Comparison of ENCODE assay signal across 9 cellular contexts in genomic region chr1:206012086-206012859, GRCh38. TPM values are rescaled to one million over a fixed set of nuclear protein-coding genes. Genes with fewer than 3 reads are reported as not detected.
DNase-seq lines count a peak whose midpoint lies in the region; ATAC-seq and TF ChIP-seq lines count a peak whose summit lies in the region.
"Had no signal": no experiment of that assay in that cellular context is flagged by ENCODE, and none has a peak within 500 bp of the region (broad histone marks: within the 10 kb centered on the region; RNA-seq: fewer than 3 reads in every experiment).

No MANE protein-coding gene starts in this region.

- peak overlapping the region in 2 of 3 donors; percentile 26 to 55 for H3K4me3 Mint-ChIP-seq in T-cell
- H3K4me3 Mint-ChIP-seq in stimulated activated memory B cell treated with anti-CD40 and anti-IgM and Interleukin-4, amounts not matched to agents 10 μg/mL and 1 μg/mL and 100 μg/mL, for 72 hours: peak overlapping the region; percentile 41
- H3K4me3 Mint-ChIP-seq: neural crest cell had no signal

- DNase-seq in CMK (ENCODE audit: low read depth) (peak; percentile 75), T-cell (peak in 31 of 34 experiments; percentile 4 to 71 (median 31)), left ventricle myocardium inferior (peak; percentile 68), NCI-H1105 (lab: John Stamatoyannopoulos, UW) (no peak)
- DNase-seq in effector CD4-positive, alpha-beta T cell: no peak

- peaks cover 16 to 27% (median 21%) of the 10 kb centered on the region in 3 donors for H3K4me1 Mint-ChIP-seq in T-cell
- peaks cover 47% of the 10 kb centered on the region for H3K4me1 Mint-ChIP-seq in stimulated activated memory B cell treated with anti-CD40 and anti-IgM and Interleukin-4, amounts not matched to agents 10 μg/mL and 1 μg/mL and 100 μg/mL, for 72 hours
- H3K4me1 Mint-ChIP-seq: neural crest cell had no signal

- no peaks in the 10 kb centered on the region for H3K4me1 ChIP-seq in left ventricle myocardium inferior

- no peaks in the 10 kb centered on the region for H3K9me3 ChIP-seq in left ventricle myocardium inferior (replicated peaks)

- CTCF ChIA-PET in T-cell (lab: Charles Lee): no interaction called here

- ATAC-seq in GM19395 (IDR thresholded peaks at IDR 0.05; ENCODE audit: unreplicated experiment) (peak; percentile 97), HG03342 (IDR thresholded peaks at IDR 0.05; ENCODE audit: unreplicated experiment) (peak; percentile 95), T-cell (replicated peaks in 1 of 4) (peak; percentile 79 to 98 (median 90))
- ATAC-seq in stimulated activated memory B cell treated with anti-CD40 and anti-IgM and Interleukin-4, amounts not matched to agents 10 μg/mL and 1 μg/mL and 100 μg/mL, for 72 hours: peak; percentile 99

- H3K27me3 ChIP-seq in left ventricle myocardium inferior (ENCODE audit: low read depth): no peaks in the 10 kb centered on the region

- H3K27ac ChIP-seq in left ventricle myocardium inferior (replicated peaks): no peak overlapping the region

- no peaks in the 10 kb centered on the region for H3K9me3 Mint-ChIP-seq in T-cell
- no peaks in the 10 kb centered on the region for H3K9me3 Mint-ChIP-seq in stimulated activated memory B cell treated with anti-CD40 and anti-IgM and Interleukin-4, amounts not matched to agents 10 μg/mL and 1 μg/mL and 100 μg/mL, for 72 hours
- H3K9me3 Mint-ChIP-seq: neural crest cell had no signal

- H3K4me3 ChIP-seq in left ventricle myocardium inferior: no peak overlapping the region

- H3K36me3 ChIP-seq in left ventricle myocardium inferior: no peaks in the 10 kb centered on the region

- no peak for TF ChIP-seq CTCF in left ventricle myocardium inferior (IDR thresholded peaks at IDR 0.05; ENCODE audit: borderline replicate concordance)

- POLR2A ChIA-PET in T-cell (lab: Charles Lee): no interaction called here

- H3K27ac Mint-ChIP-seq in T-cell: no peak overlapping the region
- H3K27ac Mint-ChIP-seq in stimulated activated memory B cell treated with anti-CD40 and anti-IgM and Interleukin-4, amounts not matched to agents 10 μg/mL and 1 μg/mL and 100 μg/mL, for 72 hours: peak overlapping the region; percentile 90

- intact Hi-C loops in left ventricle myocardium inferior (cut with micrococcal nuclease): no loop called here

- no peaks in the 10 kb centered on the region for H3K27me3 Mint-ChIP-seq in T-cell
- H3K27me3 Mint-ChIP-seq in stimulated activated memory B cell treated with anti-CD40 and anti-IgM and Interleukin-4, amounts not matched to agents 10 μg/mL and 1 μg/mL and 100 μg/mL, for 72 hours: no peaks in the 10 kb centered on the region

- no peaks in the 10 kb centered on the region for H3K36me3 Mint-ChIP-seq in T-cell
- H3K36me3 Mint-ChIP-seq in stimulated activated memory B cell treated with anti-CD40 and anti-IgM and Interleukin-4, amounts not matched to agents 10 μg/mL and 1 μg/mL and 100 μg/mL, for 72 hours: no peaks in the 10 kb centered on the region

RNA-seq across cellular contexts. Expression of gene RAB7B, which starts 9.1 kb away (rescaled TPM):
- total RNA-seq in T-cell (under 1 TPM in 2 of 5 donors, not detected in 3; 0.15 to 0.22 TPM), left ventricle myocardium inferior (1.4 TPM)

RNA-seq across cellular contexts. Expression of gene CTSE, which starts 11.4 kb away (rescaled TPM):
- total RNA-seq in T-cell: under 1 TPM in 2 of 5 donors, not detected in 3; 0.13 to 0.20 TPM
- total RNA-seq in left ventricle myocardium inferior: not detected
- total RNA-seq: neural crest cell had no signal

RNA-seq across cellular contexts. Expression of gene RHEX, which starts 40.7 kb away (rescaled TPM):
- total RNA-seq in T-cell (1 to 10 TPM in 2 of 5 donors, under 1 TPM in 2, not detected in 1; 0.28 to 1.6 (median 1.2) TPM), left ventricle myocardium inferior (0.44 TPM)

Comparison
In these comparisons a context has a peak if more than half of its experiments do, and no peak if none do; other contexts are left out.
1. DNase-seq: peak in CMK (single experiment), T-cell (31 of 34) and left ventricle myocardium inferior (single experiment); none in effector CD4-positive, alpha-beta T cell (single experiment) and NCI-H1105 (single experiment).
2. Peak in every context shown above with its lines, with median percentiles within 50 percentile points of each other: ATAC-seq.